ENCODE assay signal across 32 cellular contexts in genomic region chr5:10849278-10849677, GRCh38.
"Had no signal": no experiment of that assay in that cellular context is flagged by ENCODE, and none has a peak within 500 bp of the region (broad histone marks: within the 10 kb centered on the region; RNA-seq: fewer than 3 reads in every experiment).

No MANE protein-coding gene starts in this region.

- H3K4me1 Mint-ChIP-seq: activated naive CD8-positive, alpha-beta T cell treated with anti-CD3 and anti-CD28 coated beads for 36 hours; central memory CD8-positive, alpha-beta T cell; natural killer cell; neural progenitor cell; stimulated activated naive B cell treated with anti-CD40 and anti-IgM and Interleukin-4, amounts not matched to agents 10 μg/mL and 1 μg/mL and 100 μg/mL, for 72 hours; T-helper 17 cell had no signal

- H3K36me3 Mint-ChIP-seq: activated naive CD8-positive, alpha-beta T cell treated with anti-CD3 and anti-CD28 coated beads for 36 hours; natural killer cell; neural progenitor cell had no signal

- H3K27ac ChIP-seq: adrenal gland, ascending aorta, epithelial cell of prostate, esophagus squamous epithelium, gastrocnemius medialis, neural progenitor cell, right atrium auricular region, stomach, thyroid gland, upper lobe of left lung, vagina, WERI-Rb-1 had no signal

- H3K4me3 ChIP-seq: adrenal gland, ascending aorta, esophagus squamous epithelium, gastrocnemius medialis, neural progenitor cell, right atrium auricular region, smooth muscle cell, stomach, thyroid gland, upper lobe of left lung, vagina had no signal

- H2AFZ ChIP-seq: neural progenitor cell had no signal

- H3K9ac ChIP-seq: neural progenitor cell had no signal

- H3K9me3 Mint-ChIP-seq: natural killer cell had no signal

- H3K4me1 ChIP-seq: adrenal gland, ascending aorta, esophagus squamous epithelium, gastrocnemius medialis, neural progenitor cell, right atrium auricular region, stomach, thyroid gland, vagina had no signal

- H3K27me3 ChIP-seq: adrenal gland, ascending aorta, esophagus squamous epithelium, gastrocnemius medialis, right atrium auricular region, stomach, thyroid gland, upper lobe of left lung, vagina had no signal

- H3K9me3 ChIP-seq: adrenal gland, ascending aorta, esophagus squamous epithelium, gastrocnemius medialis, right atrium auricular region, thyroid gland, upper lobe of left lung, vagina had no signal

- H3K27ac Mint-ChIP-seq: activated naive CD4-positive, alpha-beta T cell treated with anti-CD3 and anti-CD28 coated beads for 36 hours; activated naive CD8-positive, alpha-beta T cell treated with anti-CD3 and anti-CD28 coated beads for 36 hours; natural killer cell; neural progenitor cell; stimulated activated naive B cell treated with anti-CD40 and anti-IgM and Interleukin-4, amounts not matched to agents 10 μg/mL and 1 μg/mL and 100 μg/mL, for 72 hours; T-helper 17 cell had no signal

- FAIRE-seq: bronchial epithelial cell, colon, endometrium had no signal

- H3K4me2 ChIP-seq: neural progenitor cell, smooth muscle cell had no signal

- ATAC-seq: activated CD4-positive, CD25-positive, alpha-beta regulatory T cell treated with anti-CD3 and anti-CD28 coated beads, Interleukin-2, amount 50 U/mL, for 24 hours; gastrocnemius medialis; natural killer cell; stimulated activated naive B cell treated with anti-CD40 and anti-IgM and Interleukin-4, amounts not matched to agents 10 μg/mL and 1 μg/mL and 100 μg/mL, for 72 hours; T-helper 17 cell had no signal

- DNase-seq: activated CD4-positive, alpha-beta T cell treated with anti-CD3 and anti-CD28 coated beads for 48 hours; activated CD4-positive, alpha-beta T cell treated with anti-CD3 and anti-CD28 coated beads, Interleukin-2, amount 50 U/mL, for 48 hours; activated CD8-positive, alpha-beta memory T cell treated with anti-CD3 and anti-CD28 coated beads for 24 hours; activated effector memory CD4-positive, alpha-beta T cell treated with Interleukin-2 at 50 U/mL for 16 hours; activated naive CD4-positive, alpha-beta T cell treated with anti-CD3 and anti-CD28 coated beads for 36 hours; activated naive CD8-positive, alpha-beta T cell treated with anti-CD3 and anti-CD28 coated beads for 36 hours; adrenal gland; effector CD8-positive, alpha-beta T cell; esophagus squamous epithelium; gastrocnemius medialis; glutamatergic neuron; natural killer cell; occipital lobe; stimulated activated CD4-positive, alpha-beta T cell treated with anti-CD3 and anti-CD28 coated beads, Interleukin-2, amount 100 ng/mL, for 24 hours; stimulated activated naive B cell treated with anti-CD40 and anti-IgM and Interleukin-4, amounts not matched to agents 10 μg/mL and 1 μg/mL and 100 μg/mL, for 72 hours; stomach; T-helper 17 cell; T1000; thyroid gland; upper lobe of left lung; WERI-Rb-1 had no signal

- H3K36me3 ChIP-seq: adrenal gland, ascending aorta, esophagus squamous epithelium, gastrocnemius medialis, neural progenitor cell, right atrium auricular region, stomach, thyroid gland, upper lobe of left lung, vagina, WERI-Rb-1 had no signal

- H3K4me3 Mint-ChIP-seq: activated naive CD4-positive, alpha-beta T cell treated with anti-CD3 and anti-CD28 coated beads for 36 hours; activated naive CD8-positive, alpha-beta T cell treated with anti-CD3 and anti-CD28 coated beads for 36 hours; central memory CD8-positive, alpha-beta T cell; natural killer cell; neural progenitor cell; stimulated activated naive B cell treated with anti-CD40 and anti-IgM and Interleukin-4, amounts not matched to agents 10 μg/mL and 1 μg/mL and 100 μg/mL, for 72 hours; T-helper 17 cell had no signal
